In the genomic region with DNA sequence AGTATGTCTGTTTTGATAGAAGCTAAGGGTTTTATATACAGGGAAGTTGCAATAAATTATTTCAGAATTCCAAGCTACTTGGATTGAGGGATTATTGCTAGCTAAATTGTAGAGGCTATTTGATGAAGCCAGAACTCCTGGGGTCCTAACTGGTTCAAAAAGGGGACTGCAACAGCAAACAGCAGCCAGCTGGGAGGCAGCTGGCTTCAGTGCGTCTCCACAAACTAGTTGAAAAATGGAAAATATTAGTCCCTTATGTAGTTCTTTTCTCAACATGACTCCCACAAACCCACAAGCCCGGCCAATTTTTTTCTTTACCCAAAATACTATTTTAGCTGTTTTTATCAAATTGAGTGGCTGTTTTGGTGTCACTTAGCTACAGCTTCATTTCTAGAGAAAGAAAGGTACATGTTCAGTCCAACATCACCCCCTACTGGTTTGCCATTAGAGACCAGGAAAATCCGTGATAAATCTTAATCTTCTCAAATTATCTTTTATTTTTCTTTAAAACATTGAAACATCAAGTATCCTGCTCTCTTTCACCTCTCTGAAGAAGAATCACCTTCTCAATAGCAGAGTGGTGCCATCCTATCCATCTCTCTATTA, we compare ENCODE assay signal across 10 cellular contexts.
A peak's percentile ranks its signal among the peaks of the same experiment; 100 is the strongest.
DNase-seq lines count a peak whose midpoint lies in the region; ATAC-seq and TF ChIP-seq lines count a peak whose summit lies in the region.
"Had no signal": no experiment of that assay in that cellular context is flagged by ENCODE, and none has a peak within 500 bp of the region (broad histone marks: within the 10 kb centered on the region; RNA-seq: fewer than 3 reads in every experiment).

No MANE protein-coding gene starts in this region.

- H3K27ac ChIP-seq in breast epithelium = no peak overlapping the region
- H3K27ac ChIP-seq: thoracic aorta had no signal

- H3K9me3 ChIP-seq in breast epithelium = no peaks in the 10 kb centered on the region
- H3K9me3 ChIP-seq: thoracic aorta had no signal

- no peak overlapping the region for H3K4me3 ChIP-seq in Jurkat, Clone E6-1 (ENCODE audit: low read length)
- no peak overlapping the region for H3K4me3 ChIP-seq in breast epithelium
- H3K4me3 ChIP-seq: thoracic aorta had no signal

- peak; percentile 34 for DNase-seq in ELR (ENCODE audit: low read depth)
- peak; percentile 3 for DNase-seq in Jurkat, Clone E6-1 (ENCODE audit: low read depth, low spot score)
- DNase-seq in breast epithelium (ENCODE audit: low spot score in 2 of 2) = no peak
- peak; percentile 5 for DNase-seq in midbrain (lab: John Stamatoyannopoulos, UW)
- no peak for DNase-seq in DMS153 treated with DMSO at 0.1 percent for 48 hours (lab: John Stamatoyannopoulos, UW; ENCODE audit: unreplicated experiment)
- DNase-seq in DMS153 (lab: John Stamatoyannopoulos, UW) = no peak
- DNase-seq in NCI-H524 treated with DMSO at 0.1 percent for 48 hours (lab: John Stamatoyannopoulos, UW) = no peak
- DNase-seq: left colon had no signal

- TF ChIP-seq POLR2A in breast epithelium (IDR thresholded peaks at IDR 0.05) = no peak

- peak in 2 of 3 donors; percentile 20 to 47 for TF ChIP-seq CTCF in breast epithelium (IDR thresholded peaks at IDR 0.05)

- H3K27me3 ChIP-seq in breast epithelium = peaks cover 0 to 80% of the 10 kb centered on the region in 2 donors

- no peak for ATAC-seq in HG03460 (IDR thresholded peaks at IDR 0.05; ENCODE audit: unreplicated experiment)
- ATAC-seq: left colon had no signal

- H3K4me1 ChIP-seq in breast epithelium = no peaks in the 10 kb centered on the region

- intact Hi-C loops in breast epithelium (cut with DNase I; ENCODE audit: low total_unique reads) = no loop called here

- H3K36me3 ChIP-seq in breast epithelium = no peaks in the 10 kb centered on the region
- H3K36me3 ChIP-seq: thoracic aorta had no signal

Comparison
In these comparisons a context has a peak if more than half of its experiments do, and no peak if none do; other contexts are left out.
1. DNase-seq: peak in ELR (single experiment), Jurkat, Clone E6-1 (single experiment) and midbrain (single experiment); none in breast epithelium (0 of 2), DMS153 treated with DMSO at 0.1 percent for 48 hours (single experiment), DMS153 (single experiment) and NCI-H524 treated with DMSO at 0.1 percent for 48 hours (single experiment).